15 cellular contexts compared by ENCODE assay signal in the genomic region with DNA sequence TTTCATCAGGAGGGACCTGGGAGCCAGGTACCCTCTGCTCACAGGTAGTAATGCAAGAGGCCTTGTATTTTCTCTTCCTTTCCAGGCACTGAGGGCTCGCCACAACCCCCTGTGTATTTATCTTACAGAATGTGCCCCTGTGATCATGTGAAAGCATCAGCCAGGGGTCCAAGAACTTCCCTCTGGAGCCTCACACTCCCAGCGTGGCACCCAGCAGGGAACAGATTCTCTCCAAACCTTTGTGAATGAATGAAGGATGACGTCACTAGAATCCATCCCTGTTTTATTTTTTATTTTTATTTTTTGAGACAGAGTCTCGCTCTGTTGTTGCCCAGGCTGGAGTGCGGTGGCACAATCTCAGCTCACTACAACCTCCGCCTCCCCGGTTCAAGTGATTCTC.
"Had no signal": no experiment of that assay in that cellular context is flagged by ENCODE, and none has a peak within 500 bp of the region (broad histone marks: within the 10 kb centered on the region; RNA-seq: fewer than 3 reads in every experiment).

No MANE protein-coding gene starts in this region.

- ATAC-seq: esophagus mucosa; left cardiac atrium; naive thymus-derived CD4-positive, alpha-beta T cell had no signal

- H3K27ac ChIP-seq: thoracic aorta, uterus had no signal

- H3K36me3 Mint-ChIP-seq: activated naive CD4-positive, alpha-beta T cell treated with anti-CD3 and anti-CD28 coated beads, Interleukin-2, amount 50 U/mL, for 24 hours; brain; immature natural killer cell; naive thymus-derived CD4-positive, alpha-beta T cell had no signal

- H3K27me3 ChIP-seq: uterus had no signal

- H3K4me1 ChIP-seq: uterus had no signal

- H3K27ac Mint-ChIP-seq: activated naive CD4-positive, alpha-beta T cell treated with anti-CD3 and anti-CD28 coated beads, Interleukin-2, amount 50 U/mL, for 24 hours; naive thymus-derived CD4-positive, alpha-beta T cell; stimulated activated naive CD8-positive, alpha-beta T cell treated with anti-CD3 and anti-CD28 coated beads, Interleukin-15, Interleukin-2, amounts not matched to agents 100 ng/mL and 50 ng/mL, for 24 hours had no signal

- H3K4me3 ChIP-seq: thoracic aorta, uterus had no signal

- H3K27me3 Mint-ChIP-seq: activated naive CD4-positive, alpha-beta T cell treated with anti-CD3 and anti-CD28 coated beads, Interleukin-2, amount 50 U/mL, for 24 hours; stimulated activated naive CD8-positive, alpha-beta T cell treated with anti-CD3 and anti-CD28 coated beads, Interleukin-15, Interleukin-2, amounts not matched to agents 100 ng/mL and 50 ng/mL, for 24 hours had no signal

- H3K36me3 ChIP-seq: thoracic aorta, uterus had no signal

- H3K4me3 Mint-ChIP-seq: activated naive CD4-positive, alpha-beta T cell treated with anti-CD3 and anti-CD28 coated beads, Interleukin-2, amount 50 U/mL, for 24 hours; brain; immature natural killer cell; naive thymus-derived CD4-positive, alpha-beta T cell; stimulated activated naive CD8-positive, alpha-beta T cell treated with anti-CD3 and anti-CD28 coated beads, Interleukin-15, Interleukin-2, amounts not matched to agents 100 ng/mL and 50 ng/mL, for 24 hours had no signal

- DNase-seq: activated CD4-positive, alpha-beta T cell treated with anti-CD3 and anti-CD28 coated beads for 1 hour; activated CD4-positive, alpha-beta T cell treated with anti-CD3 and anti-CD28 coated beads, Interleukin-2, amount 50 U/mL, for 48 hours; amygdala; immature natural killer cell; left cardiac atrium; naive thymus-derived CD4-positive, alpha-beta T cell; occipital lobe; stimulated activated CD4-positive, alpha-beta T cell treated with anti-CD3 and anti-CD28 coated beads, Interleukin-4, amount 100 ng/mL, for 1 hour; T-helper 2 cell had no signal

- H3K9me3 ChIP-seq: thoracic aorta, uterus had no signal

- H3K9me3 Mint-ChIP-seq: activated naive CD4-positive, alpha-beta T cell treated with anti-CD3 and anti-CD28 coated beads, Interleukin-2, amount 50 U/mL, for 24 hours; immature natural killer cell; stimulated activated naive CD8-positive, alpha-beta T cell treated with anti-CD3 and anti-CD28 coated beads, Interleukin-15, Interleukin-2, amounts not matched to agents 100 ng/mL and 50 ng/mL, for 24 hours had no signal

- H3K4me1 Mint-ChIP-seq: activated naive CD4-positive, alpha-beta T cell treated with anti-CD3 and anti-CD28 coated beads, Interleukin-2, amount 50 U/mL, for 24 hours; immature natural killer cell had no signal
